9 cellular contexts compared by ENCODE assay signal in the genomic region with DNA sequence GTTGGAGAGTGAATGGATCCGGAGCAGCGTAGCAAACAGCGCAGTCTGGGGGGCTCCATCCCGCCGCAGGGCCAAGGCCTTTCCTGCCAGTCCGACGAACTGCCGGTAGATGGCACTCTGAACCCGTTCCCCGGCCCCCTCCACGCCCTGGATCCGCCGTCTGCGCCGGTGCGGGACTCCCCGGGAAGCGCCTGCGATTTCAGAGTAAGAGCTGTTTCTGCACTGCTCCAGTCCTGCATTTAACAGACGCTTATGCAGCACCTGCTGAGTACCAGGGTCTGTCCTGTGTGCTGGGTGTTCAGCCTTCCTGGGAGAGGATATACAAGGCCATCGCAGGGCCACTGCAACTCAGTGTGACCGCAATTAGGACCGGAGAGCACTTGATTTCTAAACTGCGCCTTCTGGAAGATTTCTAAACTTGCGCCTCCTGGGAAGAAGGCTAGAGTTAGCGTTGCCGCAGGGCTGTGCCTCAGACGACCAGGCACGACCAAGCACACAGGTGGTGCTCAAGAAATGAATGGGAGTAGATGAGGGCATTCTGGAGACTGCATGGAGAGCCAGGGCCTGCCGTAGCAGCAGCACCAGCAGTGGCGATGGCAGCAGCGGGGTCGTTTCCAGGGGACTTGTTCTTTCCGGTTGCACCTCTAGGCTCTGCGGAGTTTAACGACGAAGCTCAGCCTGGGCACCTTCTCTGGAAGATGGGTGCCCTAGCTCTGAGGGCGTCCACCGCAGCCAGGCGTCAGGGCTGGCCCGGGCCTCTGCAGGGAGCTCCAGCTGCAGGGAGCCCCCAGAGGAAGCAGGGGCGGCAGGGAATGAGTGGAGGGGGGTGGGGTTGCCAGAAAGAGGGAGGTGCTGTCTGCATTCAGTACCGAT. TPM values are rescaled to one million over a fixed set of nuclear protein-coding genes. Genes with fewer than 3 reads are reported as not detected.
DNase-seq lines count a peak whose midpoint lies in the region; ATAC-seq and TF ChIP-seq lines count a peak whose summit lies in the region.
"Had no signal": no experiment of that assay in that cellular context is flagged by ENCODE, and none has a peak within 500 bp of the region (broad histone marks: within the 10 kb centered on the region; RNA-seq: fewer than 3 reads in every experiment).

No MANE protein-coding gene starts in this region.

- no peak overlapping the region for H3K27ac ChIP-seq in CD8-positive, alpha-beta T cell (ENCODE audit: low read depth, low read length)
- no peak overlapping the region for H3K27ac ChIP-seq in SU-DHL-6 (ENCODE audit: low read depth, low read length)
- no peak overlapping the region for H3K27ac ChIP-seq in heart right ventricle
- no peak overlapping the region for H3K27ac ChIP-seq in psoas muscle
- H3K27ac ChIP-seq in uterus, result no peak overlapping the region

- H3K36me3 ChIP-seq in CD8-positive, alpha-beta T cell (ENCODE audit: insufficient read depth, low read length), result no peaks in the 10 kb centered on the region
- H3K36me3 ChIP-seq in SU-DHL-6 (ENCODE audit: low read length) (no peaks in the 10 kb centered on the region), heart right ventricle (no peaks in the 10 kb centered on the region), psoas muscle (ENCODE audit: insufficient read depth in 1 of 2, low read depth in 1 of 2) (no peaks in the 10 kb centered on the region), uterus (no peaks in the 10 kb centered on the region)

- H3K4me3 Mint-ChIP-seq in CD8-positive, alpha-beta T cell, result peak overlapping the region; percentile 66
- H3K4me3 Mint-ChIP-seq in activated naive CD8-positive, alpha-beta T cell treated with anti-CD3 and anti-CD28 coated beads, Interleukin-2, amount 10 ng/mL, durations not matched to agents 7 days and 5 days, result peak overlapping the region; percentile 44

- intact Hi-C loops in CD8-positive, alpha-beta T cell (cut with DNase I, micrococcal nuclease), result loop anchor here (1.0 to 10.0 kb wide), 4 partner anchors 86 to 618 kb away; no protein-coding TSS in a partner anchor
- intact Hi-C loops in heart right ventricle (cut with DNase I), result loop anchor here in 9 of 10 donors (1.0 to 10.0 kb wide), 7 partner anchors 85 to 368 kb away; a partner anchor contains a TSS
- intact Hi-C loops in psoas muscle (cut with DNase I), result loop anchor here (1.0 to 5.0 kb wide), 3 partner anchors 86 to 361 kb away; no protein-coding TSS in a partner anchor
- intact Hi-C loops in uterus (cut with DNase I; ENCODE audit: low total_unique reads), result no loop called here

- TF ChIP-seq POLR2A in uterus (IDR thresholded peaks at IDR 0.05), result no peak

- no peaks in the 10 kb centered on the region for H3K4me1 ChIP-seq in CD8-positive, alpha-beta T cell (ENCODE audit: insufficient read depth, low read length)
- H3K4me1 ChIP-seq in heart right ventricle, result peaks cover 0 to 10% (median 7%) of the 10 kb centered on the region in 9 donors
- H3K4me1 ChIP-seq in psoas muscle, result no peaks in the 10 kb centered on the region
- no peaks in the 10 kb centered on the region for H3K4me1 ChIP-seq in uterus

- peaks cover 11% of the 10 kb centered on the region for H3K27me3 ChIP-seq in CD8-positive, alpha-beta T cell (ENCODE audit: insufficient read depth, low read length)
- H3K27me3 ChIP-seq in SU-DHL-6 (ENCODE audit: low read length) (no peaks in the 10 kb centered on the region), heart right ventricle (peaks cover 3 to 94% (median 75%) of the 10 kb centered on the region in 7 donors), psoas muscle (ENCODE audit: insufficient read depth in 3 of 3, low read length in 2 of 3) (peaks cover 0 to 19% (median 0%) of the 10 kb centered on the region in 3 donors), uterus (peaks cover 0 to 3% of the 10 kb centered on the region in 2 donors)

- WGBS in heart right ventricle, 2 donors, result 8 to 9% methylated on average over 43 of the region's 43 CpGs
- 14 to 22% (median 19%) methylated on average over 42 to 43 of the region's 43 CpGs for WGBS in psoas muscle, 3 donors

- H3K79me2 ChIP-seq in SU-DHL-6 (ENCODE audit: insufficient read depth, low read length), result no peaks in the 10 kb centered on the region

- CTCF ChIA-PET in CD8-positive, alpha-beta T cell (lab: Charles Lee), result interaction anchor here (0.6 to 8.4 kb wide), 10 partner anchors 9 to 101 kb away, joined by 3 to 92 read pairs (median 8); a partner anchor contains a TSS

- peak; percentile 30 to 77 (median 61) for DNase-seq in CD8-positive, alpha-beta T cell
- DNase-seq in M059J (ENCODE audit: low read depth) (peak; percentile 49), heart right ventricle (peak; percentile 68 to 80), psoas muscle (peak; percentile 68 to 87), uterus (peak; percentile 44 to 71)
- peak; percentile 76 for DNase-seq in activated naive CD8-positive, alpha-beta T cell treated with anti-CD3 and anti-CD28 coated beads, Interleukin-2, amount 10 ng/mL, durations not matched to agents 7 days and 5 days

- H3K9me3 Mint-ChIP-seq in CD8-positive, alpha-beta T cell, result no peaks in the 10 kb centered on the region
- no peaks in the 10 kb centered on the region for H3K9me3 Mint-ChIP-seq in activated naive CD8-positive, alpha-beta T cell treated with anti-CD3 and anti-CD28 coated beads, Interleukin-2, amount 10 ng/mL, durations not matched to agents 7 days and 5 days

- H3K9me2 ChIP-seq in SU-DHL-6 (replicated peaks; ENCODE audit: insufficient read depth, low read length), result no peaks in the 10 kb centered on the region

- no peak overlapping the region for H3K9ac ChIP-seq in SU-DHL-6 (ENCODE audit: low read length)

- peak; percentile 81 for ATAC-seq in CD8-positive, alpha-beta T cell
- ATAC-seq in GM21423 (IDR thresholded peaks at IDR 0.05; ENCODE audit: unreplicated experiment), result peak; percentile 65
- ATAC-seq in activated naive CD8-positive, alpha-beta T cell treated with anti-CD3 and anti-CD28 coated beads, Interleukin-2, amount 10 ng/mL, durations not matched to agents 7 days and 5 days (ENCODE audit: low read depth), result peak; percentile 73
- ATAC-seq in heart right ventricle, result peak; percentile 85 to 97 (median 93)
- peak; percentile 92 to 99 (median 94) for ATAC-seq in psoas muscle

- peaks cover 8% of the 10 kb centered on the region for H3K4me1 Mint-ChIP-seq in CD8-positive, alpha-beta T cell (ENCODE audit: low read depth)
- peaks cover 9% of the 10 kb centered on the region for H3K4me1 Mint-ChIP-seq in activated naive CD8-positive, alpha-beta T cell treated with anti-CD3 and anti-CD28 coated beads, Interleukin-2, amount 10 ng/mL, durations not matched to agents 7 days and 5 days

- no peaks in the 10 kb centered on the region for H4K20me1 ChIP-seq in SU-DHL-6 (ENCODE audit: low read depth, low read length)

- no peak overlapping the region for H2AFZ ChIP-seq in SU-DHL-6 (ENCODE audit: low read depth, low read length, severe bottlenecking)

- H3K36me3 Mint-ChIP-seq in CD8-positive, alpha-beta T cell, result no peaks in the 10 kb centered on the region
- H3K36me3 Mint-ChIP-seq in activated naive CD8-positive, alpha-beta T cell treated with anti-CD3 and anti-CD28 coated beads, Interleukin-2, amount 10 ng/mL, durations not matched to agents 7 days and 5 days, result no peaks in the 10 kb centered on the region

- H3K9me3 ChIP-seq in CD8-positive, alpha-beta T cell (ENCODE audit: low read length), result no peaks in the 10 kb centered on the region
- H3K9me3 ChIP-seq in SU-DHL-6 (ENCODE audit: insufficient read depth, low read length) (no peaks in the 10 kb centered on the region), heart right ventricle (no peaks in the 10 kb centered on the region), psoas muscle (no peaks in the 10 kb centered on the region), uterus (no peaks in the 10 kb centered on the region)

- peak; percentile 62 for TF ChIP-seq CTCF in CD8-positive, alpha-beta T cell (IDR thresholded peaks at IDR 0.05)
- TF ChIP-seq CTCF in SU-DHL-6 (IDR thresholded peaks at IDR 0.05; ENCODE audit: insufficient read depth, low read length, poor library complexity, severe bottlenecking) (peak; percentile 54), heart right ventricle (IDR thresholded peaks at IDR 0.05) (peak; percentile 71 to 90 (median 86)), psoas muscle (IDR thresholded peaks at IDR 0.05) (peak; percentile 86), uterus (IDR thresholded peaks at IDR 0.05) (peak; percentile 71 to 78 (median 75))

- no peak overlapping the region for H3K4me2 ChIP-seq in SU-DHL-6 (ENCODE audit: low read depth, low read length, poor library complexity, severe bottlenecking)

- POLR2A ChIA-PET in CD8-positive, alpha-beta T cell (lab: Charles Lee), result no interaction called here
- POLR2A ChIA-PET in activated naive CD8-positive, alpha-beta T cell treated with anti-CD3 and anti-CD28 coated beads, Interleukin-2, amount 10 ng/mL, durations not matched to agents 7 days and 5 days (lab: Charles Lee), result interaction anchor here (1.2 kb wide), 1 partner anchor 84 kb away, joined by 4 read pairs; no protein-coding TSS in a partner anchor

- no peaks in the 10 kb centered on the region for H3F3A ChIP-seq in SU-DHL-6 (ENCODE audit: insufficient read depth)

- peak overlapping the region; percentile 33 for H3K4me3 ChIP-seq in CD8-positive, alpha-beta T cell (ENCODE audit: low read depth, low read length)
- H3K4me3 ChIP-seq in SU-DHL-6 (ENCODE audit: insufficient read depth, low read length, poor library complexity, severe bottlenecking) (no peak overlapping the region), heart right ventricle (peak overlapping the region in 9 of 10 donors; percentile 6 to 44 (median 34)), psoas muscle (peak overlapping the region; percentile 49), uterus (no peak overlapping the region)

- H3K27me3 Mint-ChIP-seq in CD8-positive, alpha-beta T cell (ENCODE audit: low read depth), result peaks cover 40% of the 10 kb centered on the region
- H3K27me3 Mint-ChIP-seq in activated naive CD8-positive, alpha-beta T cell treated with anti-CD3 and anti-CD28 coated beads, Interleukin-2, amount 10 ng/mL, durations not matched to agents 7 days and 5 days, result peaks cover 37% of the 10 kb centered on the region

- H3K27ac Mint-ChIP-seq in CD8-positive, alpha-beta T cell, result no peak overlapping the region
- no peak overlapping the region for H3K27ac Mint-ChIP-seq in activated naive CD8-positive, alpha-beta T cell treated with anti-CD3 and anti-CD28 coated beads, Interleukin-2, amount 10 ng/mL, durations not matched to agents 7 days and 5 days

RNA-seq across cellular contexts. Expression of a gene that starts 14.3 kb away (rescaled TPM):
- not detected for total RNA-seq in CD8-positive, alpha-beta T cell
- total RNA-seq in M059J (2014; rRNA removed; shearing (Covaris generic)), result not detected in 2 replicates
- not detected for total RNA-seq in activated naive CD8-positive, alpha-beta T cell treated with anti-CD3 and anti-CD28 coated beads, Interleukin-2, amount 10 ng/mL, durations not matched to agents 7 days and 5 days
- total RNA-seq in heart right ventricle, result 1 to 10 TPM in 1 of 10 donors, under 1 TPM in 2, not detected in 7; 0.04 to 1.7 (median 0.05) TPM
- polyA plus RNA-seq in heart right ventricle, result under 1 TPM in 1 of 2 donors, not detected in 1; under 0.01 TPM
- not detected for total RNA-seq in psoas muscle
- polyA plus RNA-seq in psoas muscle, result under 1 TPM in 1 of 3 donors, not detected in 2; under 0.01 TPM
- total RNA-seq in uterus, result under 1 TPM in 1 of 4 donors, not detected in 3; 0.28 TPM
- total RNA-seq: T-helper 2 cell treated with Interferon-gamma antibody and Interleukin-4, amounts not matched to agents 100 ng/mL and 5 ng/mL, for 36 hours had no signal

RNA-seq across cellular contexts. Expression of a gene that starts 19.3 kb away (rescaled TPM):
- total RNA-seq in CD8-positive, alpha-beta T cell, result not detected
- total RNA-seq in M059J (2014; rRNA removed; shearing (Covaris generic)), result not detected in 2 replicates
- not detected for total RNA-seq in activated naive CD8-positive, alpha-beta T cell treated with anti-CD3 and anti-CD28 coated beads, Interleukin-2, amount 10 ng/mL, durations not matched to agents 7 days and 5 days
- total RNA-seq in heart right ventricle (not detected), psoas muscle (not detected), uterus (not detected)
- polyA plus RNA-seq in heart right ventricle (not detected), psoas muscle (under 1 TPM in 1 of 3 donors, not detected in 2; 0.01 TPM)
- total RNA-seq: T-helper 2 cell treated with Interferon-gamma antibody and Interleukin-4, amounts not matched to agents 100 ng/mL and 5 ng/mL, for 36 hours had no signal

Comparison
In these comparisons a context has a peak if more than half of its experiments do, and no peak if none do; other contexts are left out.
1. H3K4me3 ChIP-seq: peak in CD8-positive, alpha-beta T cell (single experiment), heart right ventricle (9 of 10) and psoas muscle (single experiment); none in SU-DHL-6 (single experiment) and uterus (0 of 2).
2. Peak in every context shown above with its lines, with median percentiles within 50 percentile points of each other: ATAC-seq, DNase-seq and CTCF ChIP-seq.